In genomic region chr21:29303301-29303700, GRCh38 we compare ENCODE assay signal across 13 cellular contexts. TPM values are rescaled to one million over a fixed set of nuclear protein-coding genes. Genes with fewer than 3 reads are reported as not detected.
DNase-seq lines count a peak whose midpoint lies in the region; ATAC-seq and TF ChIP-seq lines count a peak whose summit lies in the region.
"Had no signal": no experiment of that assay in that cellular context is flagged by ENCODE, and none has a peak within 500 bp of the region (broad histone marks: within the 10 kb centered on the region; RNA-seq: fewer than 3 reads in every experiment).

No MANE protein-coding gene starts in this region.

- peaks cover 68% of the 10 kb centered on the region for H3K4me1 Mint-ChIP-seq in activated CD8-positive, alpha-beta T cell treated with anti-CD3 and anti-CD28 coated beads for 36 hours (ENCODE audit: low read depth)

- H3K27ac ChIP-seq in SJSA1, result peak overlapping the region; percentile 52
- H3K27ac ChIP-seq in fibroblast of lung (ENCODE audit: insufficient read depth, low read length), result no peak overlapping the region

- no peak overlapping the region for H2AFZ ChIP-seq in fibroblast of lung (ENCODE audit: low read length)

- ATAC-seq in activated CD8-positive, alpha-beta T cell treated with anti-CD3 and anti-CD28 coated beads for 36 hours, result no peak
- ATAC-seq in GM21381 (IDR thresholded peaks at IDR 0.05; ENCODE audit: unreplicated experiment), result no peak

- H3K79me2 ChIP-seq in fibroblast of lung (ENCODE audit: control insufficient read depth, insufficient read depth, low read length), result peaks cover 90% of the 10 kb centered on the region

- H3K4me1 ChIP-seq in SJSA1 (replicated peaks) (peaks cover 71% of the 10 kb centered on the region), fibroblast of lung (ENCODE audit: control insufficient read depth, extremely low read depth, insufficient read depth, low read length) (peaks cover 2% of the 10 kb centered on the region), skeletal muscle satellite cell (ENCODE audit: control insufficient read depth, insufficient read depth, low read length) (peaks cover 59% of the 10 kb centered on the region)

- CTCF ChIA-PET in activated CD8-positive, alpha-beta T cell treated with anti-CD3 and anti-CD28 coated beads for 36 hours (lab: Charles Lee), result interaction anchor here (0.8 to 1.8 kb wide), 5 partner anchors 11 to 188 kb away, joined by 3 to 5 read pairs (median 3); no protein-coding TSS in a partner anchor

- H3K4me2 ChIP-seq in fibroblast of lung (ENCODE audit: extremely low read depth, insufficient read depth, low read length), result peak overlapping the region; percentile 69
- H3K4me2 ChIP-seq in skeletal muscle satellite cell (ENCODE audit: low read length), result peak overlapping the region; percentile 77

- POLR2A ChIA-PET in activated CD8-positive, alpha-beta T cell treated with anti-CD3 and anti-CD28 coated beads for 36 hours (lab: Charles Lee), result interaction anchor here (0.6 to 0.9 kb wide), 2 partner anchors 9 to 35 kb away, joined by 3 read pairs; no protein-coding TSS in a partner anchor

- H3K9me3 Mint-ChIP-seq in activated CD8-positive, alpha-beta T cell treated with anti-CD3 and anti-CD28 coated beads for 36 hours, result no peaks in the 10 kb centered on the region
- H3K9me3 Mint-ChIP-seq: T-helper 2 cell treated with Interferon-gamma antibody and Interleukin-4, amounts not matched to agents 5 μg/mL and 100 μg/mL, for 36 hours had no signal

- H3K9ac ChIP-seq in fibroblast of lung (ENCODE audit: insufficient read depth, low read length) (no peak overlapping the region), skeletal muscle satellite cell (ENCODE audit: low read depth, low read length) (peak overlapping the region; percentile 91)

- no peak overlapping the region for H3K4me3 Mint-ChIP-seq in activated CD8-positive, alpha-beta T cell treated with anti-CD3 and anti-CD28 coated beads for 36 hours
- H3K4me3 Mint-ChIP-seq: T-helper 2 cell treated with Interferon-gamma antibody and Interleukin-4, amounts not matched to agents 5 μg/mL and 100 μg/mL, for 36 hours had no signal

- peaks cover 19% of the 10 kb centered on the region for H3K36me3 Mint-ChIP-seq in activated CD8-positive, alpha-beta T cell treated with anti-CD3 and anti-CD28 coated beads for 36 hours (ENCODE audit: low read depth)

- intact Hi-C loops in activated CD8-positive, alpha-beta T cell treated with anti-CD3 and anti-CD28 coated beads for 36 hours (cut with micrococcal nuclease), result loop anchor here (5.0 kb wide), 2 partner anchors 39 to 211 kb away; no protein-coding TSS in a partner anchor

- no peak overlapping the region for H3K27ac Mint-ChIP-seq in activated CD8-positive, alpha-beta T cell treated with anti-CD3 and anti-CD28 coated beads for 36 hours
- H3K27ac Mint-ChIP-seq: T-helper 2 cell treated with Interferon-gamma antibody and Interleukin-4, amounts not matched to agents 5 μg/mL and 100 μg/mL, for 36 hours had no signal

- H3K27me3 Mint-ChIP-seq in activated CD8-positive, alpha-beta T cell treated with anti-CD3 and anti-CD28 coated beads for 36 hours, result no peaks in the 10 kb centered on the region

- peaks cover 12% of the 10 kb centered on the region for H3K36me3 ChIP-seq in SJSA1
- H3K36me3 ChIP-seq in fibroblast of lung (ENCODE audit: control insufficient read depth, insufficient read depth, low read length), result no peaks in the 10 kb centered on the region
- H3K36me3 ChIP-seq in skeletal muscle satellite cell (ENCODE audit: insufficient read depth, low read length), result peaks cover 8% of the 10 kb centered on the region

- no peaks in the 10 kb centered on the region for H3K9me3 ChIP-seq in SJSA1 (replicated peaks)
- H3K9me3 ChIP-seq in fibroblast of lung (ENCODE audit: control insufficient read depth, insufficient read depth, low read depth, low read length), result no peaks in the 10 kb centered on the region
- H3K9me3 ChIP-seq in skeletal muscle satellite cell (replicated peaks; ENCODE audit: low read length), result no peaks in the 10 kb centered on the region

- H3K4me3 ChIP-seq in GM12865 (ENCODE audit: low read depth, low read length), result peak overlapping the region; percentile 83
- H3K4me3 ChIP-seq in SJSA1, result no peak overlapping the region
- H3K4me3 ChIP-seq in fibroblast of lung (replicated peaks in 1 of 4; ENCODE audit: control extremely low read depth in 1 of 4, insufficient read depth in 1 of 4, low read depth in 3 of 4, low read length in 4 of 4), result peak overlapping the region in 3 of 4 experiments; percentile 1 to 100 (median 86)
- peak overlapping the region; percentile 92 for H3K4me3 ChIP-seq in skeletal muscle satellite cell (ENCODE audit: low read length)

- no peak for TF ChIP-seq CTCF in GM12865 (IDR thresholded peaks at IDR 0.05; ENCODE audit: insufficient read depth, low read depth, low read length, missing control alignments)
- no peak for TF ChIP-seq CTCF in fibroblast of lung (conservative IDR thresholded peaks at IDR 0.05 in 1 of 2, IDR thresholded peaks at IDR 0.05 in 1 of 2; ENCODE audit: low read depth in 1 of 2, low read length in 2 of 2)
- TF ChIP-seq CTCF in activated CD8-positive, alpha-beta T cell treated with anti-CD3 and anti-CD28 coated beads for 36 hours (IDR thresholded peaks at IDR 0.05), result no peak

- H3K27me3 ChIP-seq in SJSA1 (replicated peaks), result no peaks in the 10 kb centered on the region
- H3K27me3 ChIP-seq in fibroblast of lung (ENCODE audit: control insufficient read depth, insufficient read depth, low read length), result no peaks in the 10 kb centered on the region
- H3K27me3 ChIP-seq in skeletal muscle satellite cell (ENCODE audit: control insufficient read depth, insufficient read depth, low read length), result no peaks in the 10 kb centered on the region

- H4K20me1 ChIP-seq in fibroblast of lung (ENCODE audit: control insufficient read depth, extremely low read depth, insufficient read depth, low read length), result peaks cover 4% of the 10 kb centered on the region

- DNase-seq in GM12865 (ENCODE audit: low read depth) (no peak), SJSA1 (ENCODE audit: low read depth in 1 of 2, low spot score in 2 of 2) (peak in 1 of 2 experiments; percentile 69), fibroblast of lung (ENCODE audit: low read depth in 2 of 2) (no peak), KG1 (lab: John Stamatoyannopoulos, UW) (no peak)
- no peak for DNase-seq in activated CD8-positive, alpha-beta T cell treated with anti-CD3 and anti-CD28 coated beads for 36 hours
- DNase-seq in stimulated activated CD4-positive, alpha-beta T cell treated with anti-CD3 and anti-CD28 coated beads, Interleukin-12 subunit alpha, Interleukin-12 subunit beta, amount 100 ng/mL, for 4 hours, result no peak
- DNase-seq: effector memory CD4-positive, alpha-beta T cell; KBM-7; NCI-H146; stimulated activated CD4-positive, alpha-beta T cell treated with anti-CD3 and anti-CD28 coated beads, Interleukin-4, amount 100 ng/mL, for 24 hours had no signal

RNA-seq across cellular contexts. Expression of gene BACH1, which starts 4.6 kb away (rescaled TPM):
- 46.0 and 47.3 TPM in 2 replicates for total RNA-seq in SJSA1 (2014; rRNA removed; shearing (Covaris generic))
- 127 and 138 TPM in 2 replicates for total RNA-seq in fibroblast of lung
- 36.4 and 38.2 TPM in 2 replicates for polyA plus RNA-seq in fibroblast of lung
- polyA plus RNA-seq in fibroblast of lung (2012), result 16.9 and 22.6 TPM in 2 replicates
- polyA minus RNA-seq in fibroblast of lung (ENCODE audit: low replicate concordance), result 58.0 and 88.5 TPM in 2 replicates
- 40.6 and 46.4 TPM in 2 replicates for total RNA-seq in skeletal muscle satellite cell (2012; rRNA removed)
- total RNA-seq in activated CD8-positive, alpha-beta T cell treated with anti-CD3 and anti-CD28 coated beads for 36 hours, result 10 to 100 TPM; 27.3 to 28.2 TPM
